Comparison of ENCODE assay signal across 23 cellular contexts in the genomic region with DNA sequence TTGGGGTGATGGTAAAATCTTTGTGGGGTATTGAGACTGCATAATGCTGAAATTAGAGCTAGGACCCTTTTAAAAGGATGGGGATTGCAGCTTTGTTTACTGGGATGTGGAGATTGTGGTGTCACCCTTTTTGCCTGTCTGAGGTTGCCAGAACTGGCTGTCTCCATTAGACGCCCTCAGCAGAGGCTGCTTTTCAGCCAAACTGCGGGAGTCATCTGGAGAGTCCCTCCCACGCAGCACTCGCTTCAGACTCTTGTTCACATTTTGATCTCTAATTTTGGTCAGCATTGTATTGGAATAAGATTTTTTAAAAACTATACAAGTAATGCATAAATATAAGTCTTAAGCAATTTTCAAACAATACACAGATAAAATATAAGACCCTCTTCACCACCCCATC. TPM values are rescaled to one million over a fixed set of nuclear protein-coding genes. Genes with fewer than 3 reads are reported as not detected.
DNase-seq lines count a peak whose midpoint lies in the region; ATAC-seq and TF ChIP-seq lines count a peak whose summit lies in the region.
"Had no signal": no experiment of that assay in that cellular context is flagged by ENCODE, and none has a peak within 500 bp of the region (broad histone marks: within the 10 kb centered on the region; RNA-seq: fewer than 3 reads in every experiment).

No MANE protein-coding gene starts in this region.

- POLR2A ChIA-PET in activated CD8-positive, alpha-beta T cell treated with anti-CD3 and anti-CD28 coated beads, Interleukin-2, amount 10 ng/mL, durations not matched to agents 7 days and 5 days (lab: Charles Lee), result no interaction called here

- ATAC-seq in activated naive CD4-positive, alpha-beta T cell treated with anti-CD3 and anti-CD28 coated beads, Interleukin-2, amount 50 U/mL, for 72 hours, result no peak
- ATAC-seq in natural killer cell treated with Interleukin-12 subunit alpha and Interleukin-12 subunit beta and Interleukin-15 and Interleukin-18, amount 100 ng/mL, for 72 hours, result no peak
- no peak for ATAC-seq in activated CD8-positive, alpha-beta T cell treated with anti-CD3 and anti-CD28 coated beads, Interleukin-2, amount 10 ng/mL, durations not matched to agents 7 days and 5 days
- ATAC-seq: HepG2 had no signal

- H3K4me3 Mint-ChIP-seq in activated CD4-positive, alpha-beta T cell treated with anti-CD3 and anti-CD28 coated beads, Interleukin-2, amount 10 ng/mL, durations not matched to agents 24 days and 14 days, result no peak overlapping the region
- no peak overlapping the region for H3K4me3 Mint-ChIP-seq in natural killer cell treated with Interleukin-12 subunit alpha and Interleukin-12 subunit beta and Interleukin-15 and Interleukin-18, amount 100 ng/mL, for 72 hours
- H3K4me3 Mint-ChIP-seq in activated CD8-positive, alpha-beta T cell treated with anti-CD3 and anti-CD28 coated beads, Interleukin-2, amount 10 ng/mL, durations not matched to agents 7 days and 5 days, result no peak overlapping the region
- H3K4me3 Mint-ChIP-seq: CD8-positive, alpha-beta memory T cell had no signal

- H3K4me3 ChIP-seq in vagina, result no peak overlapping the region
- H3K4me3 ChIP-seq: BLaER1 treated with 17β-estradiol and CSF1 and Interleukin-3, amounts not matched to agents 10 nM and 100 nM had no signal

- H3K36me3 ChIP-seq in vagina, result peaks cover 3 to 24% of the 10 kb centered on the region in 2 donors

- H3K4me1 ChIP-seq in vagina, result peaks cover 16% of the 10 kb centered on the region

- H3K27ac ChIP-seq in vagina, result no peak overlapping the region

- TF ChIP-seq POLR2A in vagina (IDR thresholded peaks at IDR 0.05), result no peak

- H3K9me3 Mint-ChIP-seq in activated CD4-positive, alpha-beta T cell treated with anti-CD3 and anti-CD28 coated beads, Interleukin-2, amount 10 ng/mL, durations not matched to agents 24 days and 14 days, result no peaks in the 10 kb centered on the region
- H3K9me3 Mint-ChIP-seq in activated naive CD4-positive, alpha-beta T cell treated with anti-CD3 and anti-CD28 coated beads, Interleukin-2, amount 50 U/mL, for 72 hours, result no peaks in the 10 kb centered on the region
- H3K9me3 Mint-ChIP-seq in natural killer cell treated with Interleukin-12 subunit alpha and Interleukin-12 subunit beta and Interleukin-15 and Interleukin-18, amount 100 ng/mL, for 72 hours, result no peaks in the 10 kb centered on the region
- no peaks in the 10 kb centered on the region for H3K9me3 Mint-ChIP-seq in activated CD8-positive, alpha-beta T cell treated with anti-CD3 and anti-CD28 coated beads, Interleukin-2, amount 10 ng/mL, durations not matched to agents 7 days and 5 days (ENCODE audit: insufficient read depth)
- H3K9me3 Mint-ChIP-seq: CD8-positive, alpha-beta memory T cell had no signal

- no peaks in the 10 kb centered on the region for H3K9me3 ChIP-seq in vagina

- no peak for TF ChIP-seq CTCF in vagina (IDR thresholded peaks at IDR 0.05)

- peak overlapping the region; percentile 41 for H3K27ac Mint-ChIP-seq in activated CD4-positive, alpha-beta T cell treated with anti-CD3 and anti-CD28 coated beads, Interleukin-2, amount 10 ng/mL, durations not matched to agents 24 days and 14 days
- H3K27ac Mint-ChIP-seq in activated naive CD4-positive, alpha-beta T cell treated with anti-CD3 and anti-CD28 coated beads, Interleukin-2, amount 50 U/mL, for 72 hours, result no peak overlapping the region
- peak overlapping the region in 1 of 2 donors; percentile 47 for H3K27ac Mint-ChIP-seq in natural killer cell treated with Interleukin-12 subunit alpha and Interleukin-12 subunit beta and Interleukin-15 and Interleukin-18, amount 100 ng/mL, for 72 hours
- no peak overlapping the region for H3K27ac Mint-ChIP-seq in activated CD8-positive, alpha-beta T cell treated with anti-CD3 and anti-CD28 coated beads, Interleukin-2, amount 10 ng/mL, durations not matched to agents 7 days and 5 days

- H3K4me1 Mint-ChIP-seq in activated CD4-positive, alpha-beta T cell treated with anti-CD3 and anti-CD28 coated beads, Interleukin-2, amount 10 ng/mL, durations not matched to agents 24 days and 14 days, result peaks cover 26% of the 10 kb centered on the region
- H3K4me1 Mint-ChIP-seq in natural killer cell treated with Interleukin-12 subunit alpha and Interleukin-12 subunit beta and Interleukin-15 and Interleukin-18, amount 100 ng/mL, for 72 hours (ENCODE audit: low read depth in 2 of 2), result peaks cover 31 to 34% of the 10 kb centered on the region in 2 donors
- peaks cover 16% of the 10 kb centered on the region for H3K4me1 Mint-ChIP-seq in activated CD8-positive, alpha-beta T cell treated with anti-CD3 and anti-CD28 coated beads, Interleukin-2, amount 10 ng/mL, durations not matched to agents 7 days and 5 days (ENCODE audit: low read depth)

- H3K27me3 Mint-ChIP-seq in activated CD4-positive, alpha-beta T cell treated with anti-CD3 and anti-CD28 coated beads, Interleukin-2, amount 10 ng/mL, durations not matched to agents 24 days and 14 days, result no peaks in the 10 kb centered on the region
- no peaks in the 10 kb centered on the region for H3K27me3 Mint-ChIP-seq in natural killer cell treated with Interleukin-12 subunit alpha and Interleukin-12 subunit beta and Interleukin-15 and Interleukin-18, amount 100 ng/mL, for 72 hours
- no peaks in the 10 kb centered on the region for H3K27me3 Mint-ChIP-seq in activated CD8-positive, alpha-beta T cell treated with anti-CD3 and anti-CD28 coated beads, Interleukin-2, amount 10 ng/mL, durations not matched to agents 7 days and 5 days (ENCODE audit: low read depth)
- H3K27me3 Mint-ChIP-seq: CD8-positive, alpha-beta memory T cell had no signal

- intact Hi-C loops in activated CD4-positive, alpha-beta T cell treated with anti-CD3 and anti-CD28 coated beads, Interleukin-2, amount 10 ng/mL, durations not matched to agents 24 days and 14 days (cut with micrococcal nuclease), result no loop called here
- intact Hi-C loops in head of caudate nucleus (cut with DNase I) (no loop called here), vagina (cut with DNase I) (no loop called here)

- CTCF ChIA-PET in activated CD8-positive, alpha-beta T cell treated with anti-CD3 and anti-CD28 coated beads, Interleukin-2, amount 10 ng/mL, durations not matched to agents 7 days and 5 days (lab: Charles Lee), result no interaction called here

- H3K36me3 Mint-ChIP-seq in activated CD4-positive, alpha-beta T cell treated with anti-CD3 and anti-CD28 coated beads, Interleukin-2, amount 10 ng/mL, durations not matched to agents 24 days and 14 days (ENCODE audit: low read depth), result peaks cover 52% of the 10 kb centered on the region
- peaks cover 16 to 50% of the 10 kb centered on the region in 2 donors for H3K36me3 Mint-ChIP-seq in activated naive CD4-positive, alpha-beta T cell treated with anti-CD3 and anti-CD28 coated beads, Interleukin-2, amount 50 U/mL, for 72 hours
- peaks cover 27% of the 10 kb centered on the region for H3K36me3 Mint-ChIP-seq in natural killer cell treated with Interleukin-12 subunit alpha and Interleukin-12 subunit beta and Interleukin-15 and Interleukin-18, amount 100 ng/mL, for 72 hours
- peaks cover 55% of the 10 kb centered on the region for H3K36me3 Mint-ChIP-seq in activated CD8-positive, alpha-beta T cell treated with anti-CD3 and anti-CD28 coated beads, Interleukin-2, amount 10 ng/mL, durations not matched to agents 7 days and 5 days (ENCODE audit: low read depth)

- H3K27me3 ChIP-seq in vagina, result no peaks in the 10 kb centered on the region
- H3K27me3 ChIP-seq: BLaER1 treated with 17β-estradiol and CSF1 and Interleukin-3, amounts not matched to agents 10 nM and 100 nM had no signal

- DNase-seq in activated CD4-positive, alpha-beta T cell treated with anti-CD3 and anti-CD28 coated beads, Interleukin-2, amount 10 ng/mL, durations not matched to agents 24 days and 14 days, result no peak
- DNase-seq in activated CD4-positive, alpha-beta T cell treated with anti-CD3 and anti-CD28 coated beads, Interleukin-2, amount 50 U/mL, for 48 hours, result no peak
- DNase-seq in cerebellum (ENCODE audit: low spot score) (peak; percentile 74), head of caudate nucleus (peak in 32 of 42 donors; percentile 14 to 78 (median 42)), vagina (ENCODE audit: extremely low spot score in 2 of 2) (no peak)
- DNase-seq in activated naive CD4-positive, alpha-beta T cell treated with anti-CD3 and anti-CD28 coated beads, Interleukin-2, amount 50 U/mL, for 72 hours (ENCODE audit: low spot score in 2 of 2), result no peak
- no peak for DNase-seq in natural killer cell treated with Interleukin-12 subunit alpha and Interleukin-12 subunit beta and Interleukin-15 and Interleukin-18, amount 100 ng/mL, for 72 hours (ENCODE audit: low spot score)
- DNase-seq in activated CD8-positive, alpha-beta T cell treated with anti-CD3 and anti-CD28 coated beads, Interleukin-2, amount 10 ng/mL, durations not matched to agents 7 days and 5 days, result no peak
- DNase-seq: 8988T; CD8-positive, alpha-beta memory T cell; DMS79 treated with DMSO at 0.1 percent for 48 hours; GDM1; HFFc6; KG1; NCI-H1436; NCI-H2029; NCI-H2171; NCI-H446; NK-92 treated with Interleukin-12 subunit alpha and Interleukin-12 subunit beta, amount 100 ng/mL, for 24 hours; OCI-M1; SIG-M5 had no signal

RNA-seq across cellular contexts. Expression of a gene that starts 27.9 kb away (rescaled TPM):
- 119 and 120 TPM in 2 replicates for total RNA-seq in activated CD4-positive, alpha-beta T cell treated with anti-CD3 and anti-CD28 coated beads, Interleukin-2, amount 10 ng/mL, durations not matched to agents 24 days and 14 days
- total RNA-seq in cerebellum (23.3 TPM), vagina (19.9 TPM)
- 10 to 100 TPM; 66.5 to 74.8 TPM for total RNA-seq in activated naive CD4-positive, alpha-beta T cell treated with anti-CD3 and anti-CD28 coated beads, Interleukin-2, amount 50 U/mL, for 72 hours
- total RNA-seq in natural killer cell treated with Interleukin-12 subunit alpha and Interleukin-12 subunit beta and Interleukin-15 and Interleukin-18, amount 100 ng/mL, for 72 hours, result 10 to 100 TPM; 56.1 to 61.1 TPM
- 10 to 100 TPM; 56.1 to 61.7 TPM for total RNA-seq in activated CD8-positive, alpha-beta T cell treated with anti-CD3 and anti-CD28 coated beads, Interleukin-2, amount 10 ng/mL, durations not matched to agents 7 days and 5 days

RNA-seq across cellular contexts. Expression of a gene that starts 38.0 kb away (rescaled TPM):
- total RNA-seq in activated CD4-positive, alpha-beta T cell treated with anti-CD3 and anti-CD28 coated beads, Interleukin-2, amount 10 ng/mL, durations not matched to agents 24 days and 14 days, result 34.9 and 36.7 TPM in 2 replicates
- total RNA-seq in cerebellum (13.4 TPM), vagina (13.8 TPM)
- total RNA-seq in activated naive CD4-positive, alpha-beta T cell treated with anti-CD3 and anti-CD28 coated beads, Interleukin-2, amount 50 U/mL, for 72 hours, result 10 to 100 TPM; 16.5 to 19.5 TPM
- total RNA-seq in natural killer cell treated with Interleukin-12 subunit alpha and Interleukin-12 subunit beta and Interleukin-15 and Interleukin-18, amount 100 ng/mL, for 72 hours, result 10 to 100 TPM; 33.3 to 35.3 TPM
- 10 to 100 TPM; 23.9 to 25.2 TPM for total RNA-seq in activated CD8-positive, alpha-beta T cell treated with anti-CD3 and anti-CD28 coated beads, Interleukin-2, amount 10 ng/mL, durations not matched to agents 7 days and 5 days

RNA-seq across cellular contexts. Expression of a gene that starts 38.3 kb away (rescaled TPM):
- total RNA-seq in activated CD4-positive, alpha-beta T cell treated with anti-CD3 and anti-CD28 coated beads, Interleukin-2, amount 10 ng/mL, durations not matched to agents 24 days and 14 days, result 9.8 and 11.6 TPM in 2 replicates
- 44.6 TPM for total RNA-seq in cerebellum
- total RNA-seq in activated naive CD4-positive, alpha-beta T cell treated with anti-CD3 and anti-CD28 coated beads, Interleukin-2, amount 50 U/mL, for 72 hours, result 10 to 100 TPM; 16.0 to 17.1 TPM
- 1 to 10 TPM; 5.1 to 7.0 TPM for total RNA-seq in natural killer cell treated with Interleukin-12 subunit alpha and Interleukin-12 subunit beta and Interleukin-15 and Interleukin-18, amount 100 ng/mL, for 72 hours
- 29.2 TPM for total RNA-seq in vagina
- total RNA-seq in activated CD8-positive, alpha-beta T cell treated with anti-CD3 and anti-CD28 coated beads, Interleukin-2, amount 10 ng/mL, durations not matched to agents 7 days and 5 days, result 10 to 100 TPM; 10.3 to 15.4 TPM

RNA-seq across cellular contexts. Expression of a gene that starts 55.9 kb away (rescaled TPM):
- total RNA-seq in activated CD4-positive, alpha-beta T cell treated with anti-CD3 and anti-CD28 coated beads, Interleukin-2, amount 10 ng/mL, durations not matched to agents 24 days and 14 days, result 78.2 and 80.2 TPM in 2 replicates
- 85.3 TPM for total RNA-seq in cerebellum
- 10 to 100 TPM; 76.1 to 83.6 TPM for total RNA-seq in activated naive CD4-positive, alpha-beta T cell treated with anti-CD3 and anti-CD28 coated beads, Interleukin-2, amount 50 U/mL, for 72 hours
- 100 to 1,000 TPM in 1 of 2 donors, 10 to 100 TPM in 1; 92.8 to 132 TPM for total RNA-seq in natural killer cell treated with Interleukin-12 subunit alpha and Interleukin-12 subunit beta and Interleukin-15 and Interleukin-18, amount 100 ng/mL, for 72 hours
- 44.9 TPM for total RNA-seq in vagina
- total RNA-seq in activated CD8-positive, alpha-beta T cell treated with anti-CD3 and anti-CD28 coated beads, Interleukin-2, amount 10 ng/mL, durations not matched to agents 7 days and 5 days, result 10 to 100 TPM; 75.9 to 82.7 TPM

Comparison
In these comparisons a context has a peak if more than half of its experiments do, and no peak if none do; other contexts are left out.
1. DNase-seq: peak in cerebellum (single experiment) and head of caudate nucleus (32 of 42); none in activated CD4-positive, alpha-beta T cell treated with anti-CD3 and anti-CD28 coated beads, Interleukin-2, amount 10 ng/mL, durations not matched to agents 24 days and 14 days (single experiment), activated CD4-positive, alpha-beta T cell treated with anti-CD3 and anti-CD28 coated beads, Interleukin-2, amount 50 U/mL, for 48 hours (0 of 2), activated naive CD4-positive, alpha-beta T cell treated with anti-CD3 and anti-CD28 coated beads, Interleukin-2, amount 50 U/mL, for 72 hours (0 of 2), natural killer cell treated with Interleukin-12 subunit alpha and Interleukin-12 subunit beta and Interleukin-15 and Interleukin-18, amount 100 ng/mL, for 72 hours (single experiment), vagina (0 of 2) and activated CD8-positive, alpha-beta T cell treated with anti-CD3 and anti-CD28 coated beads, Interleukin-2, amount 10 ng/mL, durations not matched to agents 7 days and 5 days (single experiment).